8 cellular contexts compared by ENCODE assay signal in genomic region chr2:21042958-21043743, GRCh38. TPM values are rescaled to one million over a fixed set of nuclear protein-coding genes. Genes with fewer than 3 reads are reported as not detected.
A peak's percentile ranks its signal among the peaks of the same experiment; 100 is the strongest.
DNase-seq lines count a peak whose midpoint lies in the region; ATAC-seq, FAIRE-seq and TF ChIP-seq lines count a peak whose summit lies in the region.

No MANE protein-coding gene starts in this region.

- H4K91ac ChIP-seq in H1 (replicated peaks; ENCODE audit: insufficient read length, low read length), result peak overlapping the region; percentile 75

- peak overlapping the region; percentile 89 for H2AFZ ChIP-seq in H1 (ENCODE audit: low read length)

- peak overlapping the region; percentile 40 to 68 (median 52) for H3K4me3 ChIP-seq in H1 (ENCODE audit: extremely low read depth in 1 of 4, insufficient read depth in 2 of 4, low read depth in 3 of 4, low read length in 4 of 4)

- H3K4me1 Mint-ChIP-seq in activated CD4-positive, alpha-beta memory T cell treated with anti-CD3 and anti-CD28 coated beads for 36 hours (ENCODE audit: low read depth), result peaks cover 3% of the 10 kb centered on the region

- intact Hi-C loops in activated CD4-positive, alpha-beta memory T cell treated with anti-CD3 and anti-CD28 coated beads for 36 hours (cut with micrococcal nuclease), result loop anchor here (1.0 to 5.0 kb wide), 3 partner anchors 75 to 381 kb away; no protein-coding TSS in a partner anchor

- no peaks in the 10 kb centered on the region for H3K36me3 Mint-ChIP-seq in activated CD4-positive, alpha-beta memory T cell treated with anti-CD3 and anti-CD28 coated beads for 36 hours

- H2BK120ac ChIP-seq in H1 (replicated peaks; ENCODE audit: low read depth, low read length), result no peak overlapping the region

- WGBS in H1 (ENCODE audit: extremely low coverage in 1 of 2, insufficient coverage in 1 of 2, insufficient read length in 1 of 2, insufficient replicate concordance in 2 of 2, low coverage in 1 of 2, low lambda C conversion rate in 2 of 2, missing lambda C conversion rate in 1 of 2), 2 experiments, result 3% methylated on average over 21 of the region's 25 CpGs; no CpG with 5 or more reads in 1 of the 2 experiments

- no peak overlapping the region for H2BK5ac ChIP-seq in H1 (ENCODE audit: low read depth, low read length)

- H2BK15ac ChIP-seq in H1 (ENCODE audit: low read length), result peak overlapping the region; percentile 65; the same call in 1 of the 2 replicates

- H2BK12ac ChIP-seq in H1 (ENCODE audit: low read depth, low read length), result peak overlapping the region; percentile 69; the same call in 1 of the 2 replicates

- no peak overlapping the region for H4K5ac ChIP-seq in H1 (ENCODE audit: insufficient read length, low read depth, low read length)

- DNase-seq in NOMO-1 (lab: John Stamatoyannopoulos, UW; ENCODE audit: unreplicated experiment in 2 of 2) (peak; percentile 2 to 8), NOMO-1 treated with dmso at 0.1 percent for 144 hours (lab: John Stamatoyannopoulos, UW; ENCODE audit: unreplicated experiment) (no peak), NCI-H2107 (lab: John Stamatoyannopoulos, UW) (peak; percentile 17), H1 (ENCODE audit: low read depth in 1 of 2, low spot score in 2 of 2) (peak; percentile 38 to 89), medulla oblongata (ENCODE audit: extremely low spot score) (peak; percentile 73)
- peak; percentile 69 for DNase-seq in activated CD4-positive, alpha-beta memory T cell treated with anti-CD3 and anti-CD28 coated beads for 36 hours
- peak; percentile 29 for DNase-seq in stimulated activated CD8-positive, alpha-beta memory T cell treated with anti-CD3 and anti-CD28 coated beads, Interleukin-15, amount 100 ng/mL, for 24 hours (ENCODE audit: low read depth)

- H3K9me3 ChIP-seq in H1 (ENCODE audit: insufficient read depth in 2 of 2, low read depth in 1 of 2, low read length in 1 of 2), result no peaks in the 10 kb centered on the region

- H3K4ac ChIP-seq in H1 (replicated peaks; ENCODE audit: insufficient read length, low read depth, low read length), result no peak overlapping the region

- no peak overlapping the region for H4K8ac ChIP-seq in H1 (ENCODE audit: extremely low read depth, insufficient read depth, low read length)

- no peaks in the 10 kb centered on the region for H3K36me3 ChIP-seq in H1 (ENCODE audit: control insufficient read depth in 2 of 4, insufficient read depth in 4 of 4, low read length in 3 of 4)

- CTCF ChIA-PET in activated CD4-positive, alpha-beta memory T cell treated with anti-CD3 and anti-CD28 coated beads for 36 hours (lab: Charles Lee), result interaction anchor here (0.7 to 3.2 kb wide), 14 partner anchors 9 to 382 kb away, joined by 3 to 30 read pairs (median 3); no protein-coding TSS in a partner anchor
- CTCF ChIA-PET in H1 (lab: Charles Lee; ENCODE audit: partially characterized antibody), result interaction anchor here (0.7 to 9.2 kb wide), 29 partner anchors 9 to 394 kb away, joined by 3 to 188 read pairs (median 4); partner anchors contain the start of gene TDRD15

- peaks cover 27% of the 10 kb centered on the region for H3K27me3 Mint-ChIP-seq in activated CD4-positive, alpha-beta memory T cell treated with anti-CD3 and anti-CD28 coated beads for 36 hours

- H3K4me1 ChIP-seq in H1 (replicated peaks in 1 of 4; ENCODE audit: control insufficient read depth in 3 of 4, insufficient read depth in 4 of 4, low read length in 3 of 4), result peaks cover 0 to 10% (median 9%) of the 10 kb centered on the region in 4 experiments

- H3K18ac ChIP-seq in H1 (ENCODE audit: extremely low read depth, low read length), result no peak overlapping the region

- H3K27me3 ChIP-seq in H1 (replicated peaks in 1 of 4; ENCODE audit: control insufficient read depth in 3 of 4, extremely low read depth in 1 of 4, insufficient read depth in 3 of 4, low read length in 3 of 4), result peaks cover 1 to 12% (median 9%) of the 10 kb centered on the region in 4 experiments; a peak in 6 of 7 replicates

- no peak overlapping the region for H3K4me3 Mint-ChIP-seq in activated CD4-positive, alpha-beta memory T cell treated with anti-CD3 and anti-CD28 coated beads for 36 hours

- H3K79me2 ChIP-seq in H1 (ENCODE audit: control insufficient read depth in 1 of 2, insufficient read depth in 2 of 2, low read length in 2 of 2), result no peaks in the 10 kb centered on the region

- peak; percentile 88 to 96 (median 90) for TF ChIP-seq CTCF in H1 (IDR thresholded peaks at IDR 0.05; ENCODE audit: control extremely low read depth in 1 of 3, insufficient read depth in 1 of 3, low read depth in 1 of 3, low read length in 3 of 3)

- peak overlapping the region; percentile 60 to 97 for H3K4me2 ChIP-seq in H1 (ENCODE audit: insufficient read depth in 1 of 2, low read depth in 2 of 2, low read length in 2 of 2)

- H3K56ac ChIP-seq in H1 (replicated peaks; ENCODE audit: insufficient read length, low read depth, low read length), result no peak overlapping the region

- H3K79me1 ChIP-seq in H1 (ENCODE audit: low read depth, low read length), result no peaks in the 10 kb centered on the region

- H4K20me1 ChIP-seq in H1 (replicated peaks in 1 of 2; ENCODE audit: control insufficient read depth in 1 of 2, insufficient read depth in 2 of 2, low read length in 2 of 2), result no peaks in the 10 kb centered on the region

- no peak overlapping the region for H3K14ac ChIP-seq in H1 (ENCODE audit: insufficient read length)

- no peak overlapping the region for H3K23ac ChIP-seq in H1 (ENCODE audit: insufficient read length)

- no peak overlapping the region for H3K27ac ChIP-seq in H1 (ENCODE audit: low read depth, low read length)

- no peak overlapping the region for H3K27ac Mint-ChIP-seq in activated CD4-positive, alpha-beta memory T cell treated with anti-CD3 and anti-CD28 coated beads for 36 hours

- POLR2A ChIA-PET in activated CD4-positive, alpha-beta memory T cell treated with anti-CD3 and anti-CD28 coated beads for 36 hours (lab: Charles Lee), result no interaction called here
- POLR2A ChIA-PET in H1 (lab: Charles Lee; ENCODE audit: partially characterized antibody), result no interaction called here

- no peak overlapping the region for H3K9ac ChIP-seq in H1 (replicated peaks in 1 of 4; ENCODE audit: extremely low read depth in 1 of 4, low read depth in 3 of 4, low read length in 3 of 4)

- peaks cover 4% of the 10 kb centered on the region; the same call in 1 of the 2 replicates for H3K23me2 ChIP-seq in H1 (ENCODE audit: low read depth, low read length)

- ATAC-seq in HG02678 (IDR thresholded peaks at IDR 0.05; ENCODE audit: unreplicated experiment), result peak; percentile 82

- no peak overlapping the region for H2BK20ac ChIP-seq in H1 (ENCODE audit: low read length)

- TF ChIP-seq EP300 in H1 (IDR thresholded peaks at IDR 0.05; ENCODE audit: borderline replicate concordance in 1 of 2, low read depth in 2 of 2, low read length in 2 of 2), result no peak

- no peaks in the 10 kb centered on the region for H3K9me3 Mint-ChIP-seq in activated CD4-positive, alpha-beta memory T cell treated with anti-CD3 and anti-CD28 coated beads for 36 hours

- peak; percentile 74 for FAIRE-seq in H1 (lab: Jason Lieb, UNC)

- TF ChIP-seq POLR2A in H1 (IDR thresholded peaks at IDR 0.05; ENCODE audit: control extremely low read depth in 1 of 2, low read depth in 2 of 2, low read length in 2 of 2), result no peak

- TF ChIP-seq RAD21 in H1 (IDR thresholded peaks at IDR 0.05 in 1 of 2, conservative IDR thresholded peaks at IDR 0.05 in 1 of 2; ENCODE audit: low read depth in 2 of 2, low read length in 2 of 2), result peak; percentile 96 to 100

- H2AK5ac ChIP-seq in H1 (ENCODE audit: low read depth, low read length), result no peak overlapping the region

TF ChIP-seq in H1, 55 proteins besides CTCF, POLR2A, EP300 and RAD21 (continues in another document):
- TF ChIP-seq KDM4A (IDR thresholded peaks at IDR 0.05; ENCODE audit: low read depth, low read length, severe bottlenecking) (peak; percentile 44), CBX5 (IDR thresholded peaks at IDR 0.05; ENCODE audit: low read depth, low read length) (no peak), HDAC2 (IDR thresholded peaks at IDR 0.05; ENCODE audit: borderline replicate concordance in 1 of 2, low read depth in 2 of 2, low read length in 2 of 2) (peak in 1 of 2 experiments; percentile 28; a peak in 1 of 4 replicates), ASH2L (IDR thresholded peaks at IDR 0.05; ENCODE audit: low read length) (peak; percentile 94), SIN3A (conservative IDR thresholded peaks at IDR 0.05 in 1 of 2, IDR thresholded peaks at IDR 0.05 in 1 of 2; ENCODE audit: low read depth in 1 of 2, low read length in 2 of 2) (no peak), TCF12 (IDR thresholded peaks at IDR 0.05; ENCODE audit: low read depth, low read length) (peak; percentile 74; the same call in 1 of the 2 replicates), TEAD4 (IDR thresholded peaks at IDR 0.05; ENCODE audit: low read depth, low read length) (no peak), RNF2 (IDR thresholded peaks at IDR 0.05; ENCODE audit: borderline replicate concordance, low read depth, low read length, missing control alignments, poor library complexity, severe bottlenecking) (no peak), SRF (IDR thresholded peaks at IDR 0.05; ENCODE audit: low read depth, low read length) (no peak), EGR1 (IDR thresholded peaks at IDR 0.05; ENCODE audit: borderline replicate concordance, low read depth, low read length) (peak; percentile 40; the same call in 1 of the 2 replicates), MAFK (IDR thresholded peaks at IDR 0.05; ENCODE audit: low read depth, low read length) (no peak), CHD1 (IDR thresholded peaks at IDR 0.05; ENCODE audit: low read depth, low read length) (no peak), ATF3 (IDR thresholded peaks at IDR 0.05; ENCODE audit: insufficient read depth, low read depth, low read length) (no peak), PHF8 (conservative IDR thresholded peaks at IDR 0.05; ENCODE audit: low read depth, low read length) (0 out of 2 replicates have a peak, but pooled peaks have one; percentile 6), ZNF274 (IDR thresholded peaks at IDR 0.05; ENCODE audit: borderline replicate concordance, extremely low read depth, low read length) (no peak)

RNA-seq across cellular contexts. Expression of gene APOB, which starts 0.7 kb away (rescaled TPM):
- total RNA-seq in activated CD4-positive, alpha-beta memory T cell treated with anti-CD3 and anti-CD28 coated beads for 36 hours, result not detected
- total RNA-seq in H1 (2021; fragmentation: NEBNext Ultra II Directional; extraction: Animal tissue kit (Norgen Biotek cat#: 25700)), result 0.52 and 0.61 TPM in 2 replicates
- 0.08 and 0.15 TPM in 2 replicates for polyA plus RNA-seq in H1 (2011; rRNA removed)
- polyA plus RNA-seq in H1 (2011; cell fraction: cytosol; rRNA removed), result 0.28 TPM
- polyA plus RNA-seq in H1 (2011; cell fraction: nucleus; rRNA removed), result 0.29 TPM
- polyA plus RNA-seq in H1 (2012, experiment 1 of 2), result 0.11 to 0.39 TPM (median 0.23 TPM) in 4 replicates
- polyA plus RNA-seq in H1 (2012, experiment 2 of 2), result 0.09 TPM
- 0.47 TPM for polyA plus RNA-seq in H1 (2013, experiment 1 of 2)
- polyA plus RNA-seq in H1 (2013, experiment 2 of 2), result 0.39 TPM
- polyA minus RNA-seq in H1 (2011; rRNA and poly(A)+ RNA removed), result 1.0 and 2.0 TPM in 2 replicates
- 0.66 TPM for polyA minus RNA-seq in H1 (2011; cell fraction: cytosol; rRNA and poly(A)+ RNA removed)
- polyA minus RNA-seq in H1 (2011; cell fraction: nucleus; rRNA and poly(A)+ RNA removed), result 1.00 TPM
